ENCODE assay signal across 29 cellular contexts in genomic region chr6:122144229-122144628, GRCh38.
DNase-seq lines count a peak whose midpoint lies in the region; ATAC-seq, FAIRE-seq and TF ChIP-seq lines count a peak whose summit lies in the region.
"Had no signal": no experiment of that assay in that cellular context is flagged by ENCODE, and none has a peak within 500 bp of the region (broad histone marks: within the 10 kb centered on the region; RNA-seq: fewer than 3 reads in every experiment).

No MANE protein-coding gene starts in this region.

- TF ChIP-seq CTCF in nephron (IDR thresholded peaks at IDR 0.05; ENCODE audit: unreplicated experiment in 3 of 3) (no peak), esophagus muscularis mucosa (IDR thresholded peaks at IDR 0.05) (no peak)

- WGBS in esophagus muscularis mucosa: 53% methylated on average over 2 of the region's 2 CpGs

- H3K27ac ChIP-seq in caudate nucleus (ENCODE audit: low read depth, low read length) (peak overlapping the region; percentile 87), esophagus muscularis mucosa (replicated peaks in 1 of 4) (no peak overlapping the region)
- H3K27ac ChIP-seq: C4-2B, PC-9, SJCRH30 had no signal

- peaks cover 0 to 28% (median 13%) of the 10 kb centered on the region in 4 donors for H3K4me1 ChIP-seq in esophagus muscularis mucosa
- H3K4me1 ChIP-seq: SJCRH30 had no signal

- peak overlapping the region in 2 of 3 experiments; percentile 1 to 4 for H3K27ac Mint-ChIP-seq in nephron
- H3K27ac Mint-ChIP-seq in activated naive CD4-positive, alpha-beta T cell treated with anti-CD3 and anti-CD28 coated beads, Interleukin-2, amount 50 U/mL, for 72 hours: no peak overlapping the region
- H3K27ac Mint-ChIP-seq: B cell; CD8-positive, alpha-beta T cell had no signal

- no peaks in the 10 kb centered on the region for H3K27me3 ChIP-seq in esophagus muscularis mucosa
- H3K27me3 ChIP-seq: SJCRH30 had no signal

- H3K4me3 ChIP-seq in esophagus muscularis mucosa: no peak overlapping the region
- H3K4me3 ChIP-seq: PC-9, SJCRH30 had no signal

- CTCF ChIA-PET in HEK293T (lab: Yijun Ruan, JAX): no interaction called here

- no peak for TF ChIP-seq EP300 in esophagus muscularis mucosa (IDR thresholded peaks at IDR 0.05)

- no peaks in the 10 kb centered on the region for H3K36me3 Mint-ChIP-seq in nephron (ENCODE audit: low read depth)
- no peaks in the 10 kb centered on the region for H3K36me3 Mint-ChIP-seq in activated naive CD4-positive, alpha-beta T cell treated with anti-CD3 and anti-CD28 coated beads, Interleukin-2, amount 50 U/mL, for 72 hours
- H3K36me3 Mint-ChIP-seq: CD8-positive, alpha-beta T cell had no signal

- DNase-seq in caudate nucleus (lab: John Stamatoyannopoulos, UW): peak in 6 of 61 donors; percentile 3 to 16 (median 6)
- peak; percentile 39 for DNase-seq in inferior parietal cortex (ENCODE audit: extremely low spot score)
- no peak for DNase-seq in HEK293T (ENCODE audit: extremely low spot score)
- no peak for DNase-seq in activated naive CD4-positive, alpha-beta T cell treated with anti-CD3 and anti-CD28 coated beads, Interleukin-2, amount 50 U/mL, for 72 hours (ENCODE audit: low spot score in 2 of 2)
- DNase-seq in esophagus muscularis mucosa (ENCODE audit: extremely low spot score): no peak
- DNase-seq in GM12891 (ENCODE audit: insufficient read length, low spot score): no peak
- DNase-seq: CD8-positive, alpha-beta T cell; DMS 273 treated with DMSO at 0.1 percent for 48 hours; DMS79; EL; GF-D8; H7; Kasumi-1; MV-4-11; NCI-H1105; NCI-H1436 treated with DMSO at 0.1 percent for 48 hours; NCI-H2107; NCI-H446 treated with DMSO at 0.1 percent for 48 hours; NCI-H526; NCI-H82; PC-9; SJCRH30 had no signal

- no peak overlapping the region for H3K4me3 Mint-ChIP-seq in nephron
- H3K4me3 Mint-ChIP-seq: B cell; CD8-positive, alpha-beta T cell had no signal

- no peak for ATAC-seq in activated naive CD4-positive, alpha-beta T cell treated with anti-CD3 and anti-CD28 coated beads, Interleukin-2, amount 50 U/mL, for 72 hours
- ATAC-seq: CD8-positive, alpha-beta T cell; HepG2; Right ventricle myocardium inferior; SK-N-SH treated with all-trans-retinoic acid at 6 μM for 48 hours had no signal

- POLR2A ChIA-PET in HEK293T (lab: Yijun Ruan, JAX): no interaction called here

- H3K4me1 Mint-ChIP-seq in nephron: peaks cover 15% of the 10 kb centered on the region
- H3K4me1 Mint-ChIP-seq: B cell had no signal

- intact Hi-C loops in esophagus muscularis mucosa (cut with DNase I): no loop called here

- TF ChIP-seq POLR2A in esophagus muscularis mucosa (IDR thresholded peaks at IDR 0.05; ENCODE audit: low read depth) (no peak), GM12891 (IDR thresholded peaks at IDR 0.05; ENCODE audit: low read depth, low read length) (no peak)

- H3K9me3 Mint-ChIP-seq in nephron: no peaks in the 10 kb centered on the region
- H3K9me3 Mint-ChIP-seq in activated naive CD4-positive, alpha-beta T cell treated with anti-CD3 and anti-CD28 coated beads, Interleukin-2, amount 50 U/mL, for 72 hours: no peaks in the 10 kb centered on the region

- no peaks in the 10 kb centered on the region for H3K36me3 ChIP-seq in esophagus muscularis mucosa
- H3K36me3 ChIP-seq: SJCRH30 had no signal

- no peak for FAIRE-seq in GM12891 (lab: Jason Lieb, UNC)
- FAIRE-seq: GM19239, HepG2 had no signal

- H3K27me3 Mint-ChIP-seq in nephron (ENCODE audit: low read depth): no peaks in the 10 kb centered on the region
- H3K27me3 Mint-ChIP-seq: B cell had no signal

- no peaks in the 10 kb centered on the region for H3K9me3 ChIP-seq in esophagus muscularis mucosa
- H3K9me3 ChIP-seq: SJCRH30 had no signal

TF ChIP-seq in HEK293T, 16 proteins besides CTCF, POLR2A, EP300 and RAD21:
- TF ChIP-seq ELF4 (IDR thresholded peaks at IDR 0.05): no peak
- no peak for TF ChIP-seq FOXK2 (IDR thresholded peaks at IDR 0.05)
- TF ChIP-seq FOXM1 (IDR thresholded peaks at IDR 0.05; ENCODE audit: borderline replicate concordance): no peak
- no peak for TF ChIP-seq SUZ12 (IDR thresholded peaks at IDR 0.05)
- no peak for TF ChIP-seq ARNT (IDR thresholded peaks at IDR 0.05)
- no peak for TF ChIP-seq CTBP1 (IDR thresholded peaks at IDR 0.05; ENCODE audit: borderline replicate concordance)
- TF ChIP-seq FOXA1 (IDR thresholded peaks at IDR 0.05): no peak
- no peak for TF ChIP-seq L3MBTL2 (conservative IDR thresholded peaks at IDR 0.05)
- TF ChIP-seq SP1 (IDR thresholded peaks at IDR 0.05): no peak
- no peak for TF ChIP-seq ZNF384 (IDR thresholded peaks at IDR 0.05)
- no peak for TF ChIP-seq HDGF (IDR thresholded peaks at IDR 0.05; ENCODE audit: borderline replicate concordance)
- no peak for TF ChIP-seq NFRKB (IDR thresholded peaks at IDR 0.05)
- no peak for TF ChIP-seq BHLHE40 (IDR thresholded peaks at IDR 0.05; ENCODE audit: borderline replicate concordance)
- no peak for TF ChIP-seq PKNOX1 (IDR thresholded peaks at IDR 0.05)
- TF ChIP-seq TARDBP (IDR thresholded peaks at IDR 0.05): no peak
- TF ChIP-seq LEF1 (IDR thresholded peaks at IDR 0.05; ENCODE audit: borderline replicate concordance): no peak

TF ChIP-seq in GM12891, 5 proteins besides CTCF, POLR2A, EP300 and RAD21:
- TF ChIP-seq PAX5 (IDR thresholded peaks at IDR 0.05; ENCODE audit: insufficient read depth, low read length, severe bottlenecking) (no peak), TAF1 (IDR thresholded peaks at IDR 0.05; ENCODE audit: low read depth, low read length) (no peak), POLR2AphosphoS5 (IDR thresholded peaks at IDR 0.05; ENCODE audit: low read depth, low read length) (no peak), SPI1 (IDR thresholded peaks at IDR 0.05; ENCODE audit: low read depth, low read length) (no peak), POU2F2 (IDR thresholded peaks at IDR 0.05; ENCODE audit: low read depth, low read length) (no peak)

Comparison
In these comparisons a context has a peak if more than half of its experiments do, and no peak if none do; other contexts are left out.
1. H3K27ac Mint-ChIP-seq: peak in nephron (2 of 3); none in activated naive CD4-positive, alpha-beta T cell treated with anti-CD3 and anti-CD28 coated beads, Interleukin-2, amount 50 U/mL, for 72 hours (0 of 2).